18 cellular contexts compared by ENCODE assay signal in the genomic region with DNA sequence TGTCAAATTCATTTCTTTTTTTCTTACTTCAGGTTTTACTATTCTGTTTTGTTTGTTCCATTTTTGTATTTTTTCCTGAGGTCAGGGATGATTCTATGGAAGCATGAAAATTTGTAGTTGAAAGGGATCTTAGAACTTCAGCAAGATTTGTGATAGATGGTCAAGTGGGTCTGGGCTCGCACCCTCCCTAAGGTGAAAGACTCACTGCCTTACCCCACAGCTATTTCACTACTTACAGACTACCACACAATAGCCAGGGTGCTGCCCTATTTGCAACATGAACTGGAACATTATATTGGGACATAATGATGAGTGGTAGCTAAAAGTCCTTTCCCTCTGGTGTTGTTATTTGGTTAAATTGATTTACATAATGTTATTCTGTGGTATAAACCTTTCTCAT.
DNase-seq lines count a peak whose midpoint lies in the region; ATAC-seq and TF ChIP-seq lines count a peak whose summit lies in the region.
"Had no signal": no experiment of that assay in that cellular context is flagged by ENCODE, and none has a peak within 500 bp of the region (broad histone marks: within the 10 kb centered on the region; RNA-seq: fewer than 3 reads in every experiment).

No MANE protein-coding gene starts in this region.

- H3K4me2 ChIP-seq in HCT116 (ENCODE audit: low read length), result peak overlapping the region; percentile 40; the same call in 1 of the 2 replicates

- no peaks in the 10 kb centered on the region for H3K9me2 ChIP-seq in HCT116 (ENCODE audit: insufficient read depth)

- no peak overlapping the region for H3K4me3 Mint-ChIP-seq in CD8-positive, alpha-beta T cell
- H3K4me3 Mint-ChIP-seq in activated naive CD8-positive, alpha-beta T cell treated with anti-CD3 and anti-CD28 coated beads, Interleukin-2, amount 10 ng/mL, durations not matched to agents 7 days and 5 days, result no peak overlapping the region
- H3K4me3 Mint-ChIP-seq: activated CD4-positive, alpha-beta memory T cell treated with anti-CD3 and anti-CD28 coated beads for 36 hours; T-helper 1 cell treated with Interleukin-12 subunit alpha and Interleukin-12 subunit beta and Interleukin-4 antibody, amounts not matched to agents 30 μg/mL and 1 μg/mL, for 36 hours had no signal

- H3K36me3 Mint-ChIP-seq in CD8-positive, alpha-beta T cell, result peaks cover 28% of the 10 kb centered on the region
- H3K36me3 Mint-ChIP-seq in activated naive CD8-positive, alpha-beta T cell treated with anti-CD3 and anti-CD28 coated beads, Interleukin-2, amount 10 ng/mL, durations not matched to agents 7 days and 5 days, result peaks cover 37% of the 10 kb centered on the region

- no peaks in the 10 kb centered on the region for H3K9me3 Mint-ChIP-seq in CD8-positive, alpha-beta T cell
- H3K9me3 Mint-ChIP-seq in activated naive CD8-positive, alpha-beta T cell treated with anti-CD3 and anti-CD28 coated beads, Interleukin-2, amount 10 ng/mL, durations not matched to agents 7 days and 5 days, result peaks cover 3% of the 10 kb centered on the region

- H3K27me3 Mint-ChIP-seq in CD8-positive, alpha-beta T cell (ENCODE audit: low read depth), result no peaks in the 10 kb centered on the region
- H3K27me3 Mint-ChIP-seq in activated naive CD8-positive, alpha-beta T cell treated with anti-CD3 and anti-CD28 coated beads, Interleukin-2, amount 10 ng/mL, durations not matched to agents 7 days and 5 days, result no peaks in the 10 kb centered on the region
- H3K27me3 Mint-ChIP-seq: activated CD4-positive, alpha-beta memory T cell treated with anti-CD3 and anti-CD28 coated beads for 36 hours; brain had no signal

- H3K4me1 ChIP-seq in CD8-positive, alpha-beta T cell (ENCODE audit: insufficient read depth, low read length), result peaks cover 57% of the 10 kb centered on the region
- H3K4me1 ChIP-seq in HCT116 (ENCODE audit: control insufficient read depth in 1 of 2, insufficient read depth in 2 of 2, low read length in 2 of 2) (peaks cover 9 to 29% of the 10 kb centered on the region in 2 experiments), mucosa of rectum (ENCODE audit: control insufficient read depth in 2 of 2, insufficient read depth in 2 of 2, low read length in 2 of 2) (peaks cover 13 to 46% of the 10 kb centered on the region in 2 donors)

- no TSS peak for BruUV-seq in HCT116 (replicated peaks; lab: Mats Ljungman, UMichigan)

- no peaks in the 10 kb centered on the region for H3K79me2 ChIP-seq in HCT116 (ENCODE audit: insufficient read depth, low read length)

- no peaks in the 10 kb centered on the region for H4K20me1 ChIP-seq in HCT116 (ENCODE audit: insufficient read depth)

- no peak overlapping the region for H3K4me3 ChIP-seq in CD8-positive, alpha-beta T cell (ENCODE audit: low read depth, low read length)
- H3K4me3 ChIP-seq in HCT116 (replicated peaks in 1 of 2; ENCODE audit: low read depth in 1 of 2, low read length in 2 of 2), result no peak overlapping the region
- H3K4me3 ChIP-seq in mucosa of rectum (ENCODE audit: low read length in 2 of 2), result no peak overlapping the region
- H3K4me3 ChIP-seq: mucosa of descending colon had no signal

- no peak for TF ChIP-seq CTCF in CD8-positive, alpha-beta T cell (IDR thresholded peaks at IDR 0.05)
- TF ChIP-seq CTCF in HCT116 (IDR thresholded peaks at IDR 0.05 in 2 of 3, conservative IDR thresholded peaks at IDR 0.05 in 1 of 3; ENCODE audit: borderline replicate concordance in 1 of 3, insufficient read depth in 1 of 3, low read depth in 2 of 3, low read length in 2 of 3), result no peak

- H2AFZ ChIP-seq in HCT116 (ENCODE audit: low read depth, low read length, poor library complexity, severe bottlenecking), result no peak overlapping the region

- no peak for TF ChIP-seq POLR2A in HCT116 (IDR thresholded peaks at IDR 0.05; ENCODE audit: borderline replicate concordance, extremely low read depth, insufficient read depth, insufficient read length)

- no peak for DNase-seq in CD8-positive, alpha-beta T cell
- DNase-seq in HCT116 (ENCODE audit: low read depth, low spot score) (no peak), iPS-NIHi11 (ENCODE audit: low spot score) (no peak), sciatic nerve (ENCODE audit: low spot score) (no peak)
- no peak for DNase-seq in activated naive CD8-positive, alpha-beta T cell treated with anti-CD3 and anti-CD28 coated beads, Interleukin-2, amount 10 ng/mL, durations not matched to agents 7 days and 5 days
- DNase-seq: activated CD4-positive, alpha-beta memory T cell treated with anti-CD3 and anti-CD28 coated beads for 36 hours; COR-L47; head of caudate nucleus; mucosa of descending colon; NCI-H187 treated with DMSO at 0.1 percent for 48 hours; NCI-H226; stimulated activated CD4-positive, alpha-beta T cell treated with anti-CD3 and anti-CD28 coated beads, Interleukin-12 subunit alpha, Interleukin-12 subunit beta, amount 100 ng/mL, for 4 hours had no signal

- RAD21 ChIA-PET in HCT116 (lab: Charles Lee; ENCODE audit: low non-redundant PET in 1 of 2, low total read pairs in 2 of 2, uncharacterized antibody in 2 of 2, unreplicated experiment in 2 of 2), result interaction anchor here in 1 of 2 experiments (1.0 kb wide), 1 partner anchor 19 kb away, joined by 3 read pairs; no protein-coding TSS in a partner anchor

- TF ChIP-seq RAD21 in HCT116 (IDR thresholded peaks at IDR 0.05; ENCODE audit: low read depth), result no peak

- H3K27me3 ChIP-seq in CD8-positive, alpha-beta T cell (ENCODE audit: insufficient read depth, low read length), result no peaks in the 10 kb centered on the region
- no peaks in the 10 kb centered on the region for H3K27me3 ChIP-seq in HCT116 (ENCODE audit: insufficient read depth, low read length)
- no peaks in the 10 kb centered on the region for H3K27me3 ChIP-seq in mucosa of rectum (ENCODE audit: control insufficient read depth in 2 of 2, insufficient read depth in 2 of 2, low read length in 2 of 2)

- H3K36me3 ChIP-seq in CD8-positive, alpha-beta T cell (ENCODE audit: insufficient read depth, low read length), result no peaks in the 10 kb centered on the region
- H3K36me3 ChIP-seq in HCT116 (ENCODE audit: control insufficient read depth in 1 of 2, insufficient read depth in 2 of 2, low read length in 2 of 2) (no peaks in the 10 kb centered on the region), mucosa of rectum (ENCODE audit: control insufficient read depth in 2 of 2, insufficient read depth in 2 of 2, low read length in 2 of 2) (no peaks in the 10 kb centered on the region)

- no peak overlapping the region for H3K27ac ChIP-seq in CD8-positive, alpha-beta T cell (ENCODE audit: low read depth, low read length)
- no peak overlapping the region for H3K27ac ChIP-seq in HCT116 (ENCODE audit: low read depth, low read length)
- peak overlapping the region; percentile 19 to 48 for H3K27ac ChIP-seq in mucosa of rectum (ENCODE audit: low read depth in 2 of 2, low read length in 2 of 2)

- H3K9me3 ChIP-seq in CD8-positive, alpha-beta T cell (ENCODE audit: low read length), result no peaks in the 10 kb centered on the region
- H3K9me3 ChIP-seq in HCT116 (ENCODE audit: control insufficient read depth in 1 of 2, insufficient read depth in 1 of 2, low read depth in 1 of 2, low read length in 2 of 2), result no peaks in the 10 kb centered on the region
- no peaks in the 10 kb centered on the region for H3K9me3 ChIP-seq in mucosa of rectum (ENCODE audit: control insufficient read depth in 2 of 2, low read length in 2 of 2)
- H3K9me3 ChIP-seq: mucosa of descending colon had no signal

- peak overlapping the region; percentile 56 for H3K27ac Mint-ChIP-seq in CD8-positive, alpha-beta T cell
- peak overlapping the region; percentile 46 for H3K27ac Mint-ChIP-seq in activated naive CD8-positive, alpha-beta T cell treated with anti-CD3 and anti-CD28 coated beads, Interleukin-2, amount 10 ng/mL, durations not matched to agents 7 days and 5 days
- H3K27ac Mint-ChIP-seq: activated CD4-positive, alpha-beta memory T cell treated with anti-CD3 and anti-CD28 coated beads for 36 hours; T-helper 1 cell treated with Interleukin-12 subunit alpha and Interleukin-12 subunit beta and Interleukin-4 antibody, amounts not matched to agents 30 μg/mL and 1 μg/mL, for 36 hours had no signal

- CTCF ChIA-PET in CD8-positive, alpha-beta T cell (lab: Charles Lee), result interaction anchor here (1.0 kb wide), 1 partner anchor 63 kb away, joined by 4 read pairs; a partner anchor contains a TSS
- CTCF ChIA-PET in HCT116 (lab: Charles Lee), result interaction anchor here (1.5 kb wide), 1 partner anchor 63 kb away, joined by 4 read pairs; a partner anchor contains a TSS

- intact Hi-C loops in CD8-positive, alpha-beta T cell (cut with DNase I, micrococcal nuclease), result loop anchor here in 1 of 2 experiments (5.0 kb wide), 2 partner anchors 33 to 47 kb away; no protein-coding TSS in a partner anchor
- intact Hi-C loops in HCT116 (cut with micrococcal nuclease) (no loop called here), sciatic nerve (cut with DNase I) (no loop called here)

- POLR2A ChIA-PET in CD8-positive, alpha-beta T cell (lab: Charles Lee), result interaction anchor here (0.7 to 1.1 kb wide), 3 partner anchors 13 to 40 kb away, joined by 3 to 4 read pairs (median 3); no protein-coding TSS in a partner anchor
- POLR2A ChIA-PET in HCT116 (lab: Charles Lee), result no interaction called here
- POLR2A ChIA-PET in activated naive CD8-positive, alpha-beta T cell treated with anti-CD3 and anti-CD28 coated beads, Interleukin-2, amount 10 ng/mL, durations not matched to agents 7 days and 5 days (lab: Charles Lee), result no interaction called here

- no peak overlapping the region for H3K9ac ChIP-seq in HCT116 (ENCODE audit: low read length)
- no peak overlapping the region for H3K9ac ChIP-seq in mucosa of rectum (ENCODE audit: low read depth in 1 of 2, low read length in 2 of 2)

- peaks cover 85% of the 10 kb centered on the region for H3K4me1 Mint-ChIP-seq in CD8-positive, alpha-beta T cell (ENCODE audit: low read depth)
- H3K4me1 Mint-ChIP-seq in activated naive CD8-positive, alpha-beta T cell treated with anti-CD3 and anti-CD28 coated beads, Interleukin-2, amount 10 ng/mL, durations not matched to agents 7 days and 5 days, result peaks cover 48% of the 10 kb centered on the region

- no peak for ATAC-seq in CD8-positive, alpha-beta T cell
- no peak for ATAC-seq in HCT116
- ATAC-seq in activated naive CD8-positive, alpha-beta T cell treated with anti-CD3 and anti-CD28 coated beads, Interleukin-2, amount 10 ng/mL, durations not matched to agents 7 days and 5 days (ENCODE audit: low read depth), result no peak
- no peak for ATAC-seq in GM21825 (IDR thresholded peaks at IDR 0.05; ENCODE audit: unreplicated experiment)
- ATAC-seq in sciatic nerve, result no peak
- ATAC-seq in HG03571 (IDR thresholded peaks at IDR 0.05; ENCODE audit: unreplicated experiment), result no peak
- ATAC-seq: left lobe of liver had no signal

TF ChIP-seq in HCT116, 20 proteins besides CTCF, POLR2A, EP300 and RAD21 (continues in another document):
- no peak for TF ChIP-seq CEBPB (IDR thresholded peaks at IDR 0.05; ENCODE audit: low read depth)
- TF ChIP-seq POLR2AphosphoS5 (IDR thresholded peaks at IDR 0.05; ENCODE audit: low read depth, low read length), result no peak
- no peak for TF ChIP-seq YY1 (IDR thresholded peaks at IDR 0.05; ENCODE audit: extremely low read depth, insufficient replicate concordance, low read depth, low read length)
- no peak for TF ChIP-seq SIN3A (IDR thresholded peaks at IDR 0.05; ENCODE audit: low read depth)
- TF ChIP-seq EGR1 (IDR thresholded peaks at IDR 0.05; ENCODE audit: low read depth), result no peak

Comparison
In these comparisons a context has a peak if more than half of its experiments do, and no peak if none do; other contexts are left out.
1. H3K27ac ChIP-seq: peak in mucosa of rectum (2 of 2); none in CD8-positive, alpha-beta T cell (single experiment) and HCT116 (single experiment).